ENCODE assay signal across 2 cellular contexts in the genomic region with DNA sequence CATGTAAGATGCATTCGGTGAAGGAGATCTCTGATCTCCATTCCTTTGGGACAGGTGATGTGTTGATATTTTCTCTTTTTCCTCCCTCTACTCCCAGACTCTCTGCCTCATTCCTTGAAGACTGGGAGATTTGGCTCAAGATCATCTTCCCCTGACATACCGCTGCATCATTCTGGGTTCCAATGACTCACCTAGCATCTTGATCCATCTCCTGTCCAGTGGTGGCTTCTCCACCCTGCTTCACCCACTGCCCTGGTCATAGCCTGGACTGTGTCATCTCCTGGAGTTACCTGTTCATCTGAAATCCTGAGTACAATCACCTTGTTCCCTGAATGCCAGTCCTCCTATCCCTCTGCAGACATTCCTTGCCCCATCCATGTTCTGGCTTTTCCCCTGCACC.
TF ChIP-seq lines count a peak whose summit lies in the region.

No MANE protein-coding gene starts in this region.

TF ChIP-seq in SK-N-SH, 30 proteins besides CTCF, POLR2A, EP300 and RAD21 (continued from another document):
- 0 out of 2 replicates have a peak, but pooled peaks have one; percentile 11 for TF ChIP-seq TCF12 (IDR thresholded peaks at IDR 0.05)
- no peak for TF ChIP-seq GATA2 (CRISPR knock-in tag; IDR thresholded peaks at IDR 0.05)

TF ChIP-seq in SK-N-SH treated with all-trans-retinoic acid at 6 μM for 48 hours, 23 proteins besides CTCF, POLR2A, EP300 and RAD21 (continued from another document):
- TF ChIP-seq ZNF565 (CRISPR knock-in tag; conservative IDR thresholded peaks at IDR 0.05; ENCODE audit: low read depth), result no peak
- no peak for TF ChIP-seq ZFP30 (CRISPR knock-in tag; IDR thresholded peaks at IDR 0.05)
- TF ChIP-seq CREB5 (CRISPR knock-in tag; IDR thresholded peaks at IDR 0.05; ENCODE audit: low read depth), result no peak
- no peak for TF ChIP-seq PPARA (CRISPR knock-in tag; IDR thresholded peaks at IDR 0.05; ENCODE audit: borderline replicate concordance)
- TF ChIP-seq POU6F1 (CRISPR knock-in tag; IDR thresholded peaks at IDR 0.05; ENCODE audit: borderline replicate concordance, low read depth), result no peak
- TF ChIP-seq OSR1 (CRISPR knock-in tag; IDR thresholded peaks at IDR 0.05), result no peak
- TF ChIP-seq ESRRG (CRISPR knock-in tag; IDR thresholded peaks at IDR 0.05), result no peak
- no peak for TF ChIP-seq TOX (CRISPR knock-in tag; IDR thresholded peaks at IDR 0.05; ENCODE audit: borderline replicate concordance)
- TF ChIP-seq, protein P1, sequence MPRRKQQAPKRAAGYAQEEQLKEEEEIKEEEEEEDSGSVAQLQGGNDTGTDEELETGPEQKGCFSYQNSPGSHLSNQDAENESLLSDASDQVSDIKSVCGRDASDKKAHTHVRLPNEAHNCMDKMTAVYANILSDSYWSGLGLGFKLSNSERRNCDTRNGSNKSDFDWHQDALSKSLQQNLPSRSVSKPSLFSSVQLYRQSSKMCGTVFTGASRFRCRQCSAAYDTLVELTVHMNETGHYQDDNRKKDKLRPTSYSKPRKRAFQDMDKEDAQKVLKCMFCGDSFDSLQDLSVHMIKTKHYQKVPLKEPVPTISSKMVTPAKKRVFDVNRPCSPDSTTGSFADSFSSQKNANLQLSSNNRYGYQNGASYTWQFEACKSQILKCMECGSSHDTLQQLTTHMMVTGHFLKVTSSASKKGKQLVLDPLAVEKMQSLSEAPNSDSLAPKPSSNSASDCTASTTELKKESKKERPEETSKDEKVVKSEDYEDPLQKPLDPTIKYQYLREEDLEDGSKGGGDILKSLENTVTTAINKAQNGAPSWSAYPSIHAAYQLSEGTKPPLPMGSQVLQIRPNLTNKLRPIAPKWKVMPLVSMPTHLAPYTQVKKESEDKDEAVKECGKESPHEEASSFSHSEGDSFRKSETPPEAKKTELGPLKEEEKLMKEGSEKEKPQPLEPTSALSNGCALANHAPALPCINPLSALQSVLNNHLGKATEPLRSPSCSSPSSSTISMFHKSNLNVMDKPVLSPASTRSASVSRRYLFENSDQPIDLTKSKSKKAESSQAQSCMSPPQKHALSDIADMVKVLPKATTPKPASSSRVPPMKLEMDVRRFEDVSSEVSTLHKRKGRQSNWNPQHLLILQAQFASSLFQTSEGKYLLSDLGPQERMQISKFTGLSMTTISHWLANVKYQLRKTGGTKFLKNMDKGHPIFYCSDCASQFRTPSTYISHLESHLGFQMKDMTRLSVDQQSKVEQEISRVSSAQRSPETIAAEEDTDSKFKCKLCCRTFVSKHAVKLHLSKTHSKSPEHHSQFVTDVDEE (CRISPR knock-in tag; IDR thresholded peaks at IDR 0.05), result no peak
- no peak for TF ChIP-seq ISL1 (CRISPR knock-in tag; IDR thresholded peaks at IDR 0.05)
TF ChIP-seq in SK-N-SH treated with all-trans-retinoic acid at 6 μM for 48 hours: peak in this region for 0.
